In genomic region chr4:56764775-56765174, GRCh38 we compare ENCODE assay signal across 20 cellular contexts. TPM values are rescaled to one million over a fixed set of nuclear protein-coding genes. Genes with fewer than 3 reads are reported as not detected.
DNase-seq lines count a peak whose midpoint lies in the region; ATAC-seq and TF ChIP-seq lines count a peak whose summit lies in the region.
"Had no signal": no experiment of that assay in that cellular context is flagged by ENCODE, and none has a peak within 500 bp of the region (broad histone marks: within the 10 kb centered on the region; RNA-seq: fewer than 3 reads in every experiment).

No MANE protein-coding gene starts in this region.

- no peak overlapping the region for H3K27ac ChIP-seq in upper lobe of left lung
- H3K27ac ChIP-seq: right atrium auricular region had no signal

- ATAC-seq in SK-N-SH treated with all-trans-retinoic acid at 6 μM for 48 hours, result peak; percentile 98
- no peak for ATAC-seq in left ventricle myocardium superior
- ATAC-seq in upper lobe of left lung (ENCODE audit: low FRiP score in 2 of 2), result no peak
- no peak for ATAC-seq in HG02759 (IDR thresholded peaks at IDR 0.05; ENCODE audit: unreplicated experiment)
- ATAC-seq: HepG2 had no signal

- no peak overlapping the region for H3K4me3 ChIP-seq in upper lobe of left lung
- H3K4me3 ChIP-seq: right atrium auricular region had no signal

- TF ChIP-seq EP300 in upper lobe of left lung (IDR thresholded peaks at IDR 0.05), result no peak

- 90 to 96% methylated on average over 5 of the region's 5 CpGs for WGBS in upper lobe of left lung, 2 donors

- peak; percentile 63 for DNase-seq in AG08395 (ENCODE audit: low spot score)
- DNase-seq in HCEC 1CT, result peak; percentile 47
- DNase-seq in fibroblast of the conjunctiva (ENCODE audit: low read depth), result peak; percentile 43
- DNase-seq in left ventricle myocardium superior, result no peak
- no peak for DNase-seq in upper lobe of left lung
- no peak for DNase-seq in stimulated activated naive CD4-positive, alpha-beta T cell (lab: John Stamatoyannopoulos, UW)
- DNase-seq: ACHN; activated CD4-positive, alpha-beta memory T cell treated with anti-CD3 and anti-CD28 coated beads for 36 hours; activated naive CD8-positive, alpha-beta T cell treated with anti-CD3 and anti-CD28 coated beads, Interleukin-2, amount 10 ng/mL, durations not matched to agents 7 days and 5 days; activated T-cell treated with anti-CD3 and anti-CD28 coated beads, Interleukin-2, amount 50 U/mL, for 48 hours; effector memory CD4-positive, alpha-beta T cell; H7; NCI-H1048; NCI-H2107 had no signal

- no peaks in the 10 kb centered on the region for H3K27me3 ChIP-seq in upper lobe of left lung
- H3K27me3 ChIP-seq: right atrium auricular region had no signal

- no peaks in the 10 kb centered on the region for H3K36me3 ChIP-seq in upper lobe of left lung
- H3K36me3 ChIP-seq: right atrium auricular region had no signal

- no peak for TF ChIP-seq POLR2A in upper lobe of left lung (IDR thresholded peaks at IDR 0.05)

- intact Hi-C loops in left ventricle myocardium superior (cut with micrococcal nuclease), result no loop called here

- no peak for TF ChIP-seq CTCF in upper lobe of left lung (IDR thresholded peaks at IDR 0.05)

- peaks cover 0 to 6% (median 5%) of the 10 kb centered on the region in 4 donors for H3K4me1 ChIP-seq in upper lobe of left lung
- H3K4me1 ChIP-seq: right atrium auricular region had no signal

- no peaks in the 10 kb centered on the region for H3K9me3 ChIP-seq in upper lobe of left lung
- H3K9me3 ChIP-seq: right atrium auricular region had no signal

TF ChIP-seq in SK-N-SH treated with all-trans-retinoic acid at 6 μM for 48 hours, 23 proteins besides CTCF, POLR2A, EP300 and RAD21:
- TF ChIP-seq ARNTL (CRISPR knock-in tag; IDR thresholded peaks at IDR 0.05; ENCODE audit: borderline replicate concordance, low read depth), result no peak
- 0 out of 2 replicates have a peak, but pooled peaks have one; percentile 36 for TF ChIP-seq ISL1 (CRISPR knock-in tag; IDR thresholded peaks at IDR 0.05)
- TF ChIP-seq TCF4 (CRISPR knock-in tag; IDR thresholded peaks at IDR 0.05; ENCODE audit: borderline replicate concordance), result peak; percentile 52; the same call in 1 of the 2 replicates

RNA-seq across cellular contexts. Expression of gene SPINK2, which starts 56.7 kb away (rescaled TPM):
- total RNA-seq in left ventricle myocardium superior (0.74 TPM), upper lobe of left lung (not detected)
- total RNA-seq: HepG2, mesenteric fat pad, subcutaneous adipose tissue had no signal

Comparison
In these comparisons a context has a peak if more than half of its experiments do, and no peak if none do; other contexts are left out.
1. DNase-seq: peak in AG08395 (single experiment), HCEC 1CT (single experiment) and fibroblast of the conjunctiva (single experiment); none in left ventricle myocardium superior (single experiment), upper lobe of left lung (0 of 2) and stimulated activated naive CD4-positive, alpha-beta T cell (0 of 6).